In the genomic region with DNA sequence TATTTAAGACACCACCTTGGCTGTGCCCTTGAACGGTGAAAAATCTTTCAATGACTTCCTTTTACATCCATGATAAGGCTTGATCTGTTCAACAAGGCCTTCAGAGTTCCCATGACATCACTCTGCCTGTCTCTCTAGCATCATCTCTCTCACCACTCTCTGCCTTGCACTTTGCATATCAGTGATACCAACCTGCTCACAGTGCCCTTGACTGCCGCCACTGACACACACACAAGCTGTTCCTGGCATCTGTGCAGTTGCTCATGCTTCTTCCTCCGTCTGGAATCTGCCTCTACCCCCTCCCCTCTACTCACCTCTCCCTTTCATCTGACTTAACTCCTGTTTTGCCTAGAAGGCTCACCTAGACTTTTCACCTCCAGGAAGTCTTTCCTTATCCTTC, we compare ENCODE assay signal across 16 cellular contexts.
DNase-seq lines count a peak whose midpoint lies in the region; TF ChIP-seq lines count a peak whose summit lies in the region.
"Had no signal": no experiment of that assay in that cellular context is flagged by ENCODE, and none has a peak within 500 bp of the region (broad histone marks: within the 10 kb centered on the region; RNA-seq: fewer than 3 reads in every experiment).

No MANE protein-coding gene starts in this region.

- no peak overlapping the region for H3K27ac Mint-ChIP-seq in endodermal cell
- no peak overlapping the region for H3K27ac Mint-ChIP-seq in activated T-helper 2 cell treated with anti-CD3 and anti-CD28 coated beads, Interferon-gamma antibody, Interleukin-2, Interleukin-4, amounts not matched to agents 10 μg/mL and 5 μg/mL and 100 μg/mL, durations not matched to agents 14 hours and 24 hours and 36 hours

- H3K9ac ChIP-seq in endodermal cell (ENCODE audit: extremely low read depth, low read length, poor library complexity, severe bottlenecking), result no peak overlapping the region
- H3K9ac ChIP-seq: GM23248 had no signal

- H3K4me1 Mint-ChIP-seq in endodermal cell, result peaks cover 3% of the 10 kb centered on the region
- no peaks in the 10 kb centered on the region for H3K4me1 Mint-ChIP-seq in activated T-helper 2 cell treated with anti-CD3 and anti-CD28 coated beads, Interferon-gamma antibody, Interleukin-2, Interleukin-4, amounts not matched to agents 10 μg/mL and 5 μg/mL and 100 μg/mL, durations not matched to agents 14 hours and 24 hours and 36 hours (ENCODE audit: low read depth)

- no peaks in the 10 kb centered on the region for H3K36me3 ChIP-seq in endodermal cell (ENCODE audit: control insufficient read depth, insufficient read depth, low read length)
- H3K36me3 ChIP-seq: Peyer's patch had no signal

- H3K9me3 ChIP-seq in endodermal cell (ENCODE audit: control insufficient read depth, low read length), result no peaks in the 10 kb centered on the region
- H3K9me3 ChIP-seq: Peyer's patch had no signal

- H3K27me3 Mint-ChIP-seq in endodermal cell (ENCODE audit: insufficient read depth), result no peaks in the 10 kb centered on the region
- peaks cover 3% of the 10 kb centered on the region for H3K27me3 Mint-ChIP-seq in activated T-helper 2 cell treated with anti-CD3 and anti-CD28 coated beads, Interferon-gamma antibody, Interleukin-2, Interleukin-4, amounts not matched to agents 10 μg/mL and 5 μg/mL and 100 μg/mL, durations not matched to agents 14 hours and 24 hours and 36 hours (ENCODE audit: low read depth)

- H3K4me3 ChIP-seq in endodermal cell (ENCODE audit: low read length), result no peak overlapping the region
- H3K4me3 ChIP-seq: GM23248, Peyer's patch had no signal

- DNase-seq in DMS 273 treated with DMSO at 0.1 percent for 48 hours (lab: John Stamatoyannopoulos, UW) (peak; percentile 87), NCI-H2171 treated with DMSO at 0.1 percent for 48 hours (lab: John Stamatoyannopoulos, UW) (peak; percentile 98), endodermal cell (peak; percentile 9), mucosa of gallbladder (ENCODE audit: low spot score) (peak; percentile 28), amygdala (lab: John Stamatoyannopoulos, UW) (no peak)
- DNase-seq in activated T-helper 2 cell treated with anti-CD3 and anti-CD28 coated beads, Interferon-gamma antibody, Interleukin-2, Interleukin-4, amounts not matched to agents 10 μg/mL and 5 μg/mL and 100 μg/mL, durations not matched to agents 14 hours and 24 hours and 36 hours (ENCODE audit: low spot score), result no peak
- DNase-seq in activated CD4-positive, alpha-beta T cell treated with anti-CD3 and anti-CD28 coated beads for 48 hours, result no peak
- DNase-seq: C1 segment of cervical spinal cord, DMS153, GM23248, KG1, NCI-H1048, NCI-H146, NCI-H446 treated with DMSO at 0.1 percent for 48 hours, Peyer's patch, SHP77 had no signal

- H3K27me3 ChIP-seq in endodermal cell (ENCODE audit: control insufficient read depth, insufficient read depth, low read length, poor library complexity, severe bottlenecking), result no peaks in the 10 kb centered on the region
- H3K27me3 ChIP-seq: Peyer's patch had no signal

- no peaks in the 10 kb centered on the region for H3K4me1 ChIP-seq in endodermal cell (ENCODE audit: control insufficient read depth, insufficient read depth, low read length)
- H3K4me1 ChIP-seq: Peyer's patch had no signal

- H3K9me3 Mint-ChIP-seq in endodermal cell, result no peaks in the 10 kb centered on the region
- no peaks in the 10 kb centered on the region for H3K9me3 Mint-ChIP-seq in activated T-helper 2 cell treated with anti-CD3 and anti-CD28 coated beads, Interferon-gamma antibody, Interleukin-2, Interleukin-4, amounts not matched to agents 10 μg/mL and 5 μg/mL and 100 μg/mL, durations not matched to agents 14 hours and 24 hours and 36 hours

- H3K4me3 Mint-ChIP-seq in endodermal cell, result no peak overlapping the region
- no peak overlapping the region for H3K4me3 Mint-ChIP-seq in activated T-helper 2 cell treated with anti-CD3 and anti-CD28 coated beads, Interferon-gamma antibody, Interleukin-2, Interleukin-4, amounts not matched to agents 10 μg/mL and 5 μg/mL and 100 μg/mL, durations not matched to agents 14 hours and 24 hours and 36 hours (ENCODE audit: low read depth)

- no peak overlapping the region for H3K27ac ChIP-seq in endodermal cell (ENCODE audit: low read depth, low read length)
- H3K27ac ChIP-seq: GM23248, Peyer's patch had no signal

- 75 to 78% methylated on average over 3 of the region's 3 CpGs for WGBS in endodermal cell (ENCODE audit: insufficient coverage in 1 of 2, insufficient read length in 1 of 2), 2 experiments

- intact Hi-C loops in activated T-helper 2 cell treated with anti-CD3 and anti-CD28 coated beads, Interferon-gamma antibody, Interleukin-2, Interleukin-4, amounts not matched to agents 10 μg/mL and 5 μg/mL and 100 μg/mL, durations not matched to agents 14 hours and 24 hours and 36 hours (cut with micrococcal nuclease), result loop anchor here (10.0 kb wide), 1 partner anchor 536 kb away; no protein-coding TSS in a partner anchor

- no peak for TF ChIP-seq CTCF in endodermal cell (conservative IDR thresholded peaks at IDR 0.05)

- H3K36me3 Mint-ChIP-seq in endodermal cell (ENCODE audit: low read depth), result no peaks in the 10 kb centered on the region
- H3K36me3 Mint-ChIP-seq in activated T-helper 2 cell treated with anti-CD3 and anti-CD28 coated beads, Interferon-gamma antibody, Interleukin-2, Interleukin-4, amounts not matched to agents 10 μg/mL and 5 μg/mL and 100 μg/mL, durations not matched to agents 14 hours and 24 hours and 36 hours (ENCODE audit: low read depth), result no peaks in the 10 kb centered on the region

Comparison
In these comparisons a context has a peak if more than half of its experiments do, and no peak if none do; other contexts are left out.
1. DNase-seq: peak in DMS 273 treated with DMSO at 0.1 percent for 48 hours (single experiment), NCI-H2171 treated with DMSO at 0.1 percent for 48 hours (single experiment), endodermal cell (single experiment) and mucosa of gallbladder (single experiment); none in activated T-helper 2 cell treated with anti-CD3 and anti-CD28 coated beads, Interferon-gamma antibody, Interleukin-2, Interleukin-4, amounts not matched to agents 10 μg/mL and 5 μg/mL and 100 μg/mL, durations not matched to agents 14 hours and 24 hours and 36 hours (single experiment), amygdala (0 of 56) and activated CD4-positive, alpha-beta T cell treated with anti-CD3 and anti-CD28 coated beads for 48 hours (single experiment).